ENCODE assay signal across 3 cellular contexts in the genomic region with DNA sequence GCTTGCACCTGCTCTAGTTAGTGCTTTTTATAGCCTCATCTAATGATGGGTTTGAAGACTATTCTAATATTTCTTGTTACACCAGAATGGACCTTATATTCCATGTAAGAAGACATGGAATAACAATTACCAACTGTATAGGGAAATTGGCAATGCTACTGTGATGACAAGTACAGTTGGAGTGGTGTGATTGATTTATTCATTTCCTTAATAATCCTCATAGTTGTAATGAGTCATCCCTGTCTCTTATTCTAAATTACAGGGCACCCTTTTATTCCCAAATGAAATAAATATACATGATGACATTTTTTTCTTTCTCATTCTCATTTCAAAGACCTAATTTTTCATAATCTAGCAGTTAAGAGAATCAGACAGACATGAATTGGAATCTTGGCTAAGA.
TF ChIP-seq lines count a peak whose summit lies in the region.

No MANE protein-coding gene starts in this region.

TF ChIP-seq in HCT116, 20 proteins besides CTCF, POLR2A, EP300 and RAD21:
- 0 out of 2 replicates have a peak, but pooled peaks have one; percentile 14 for TF ChIP-seq FOSL1 (IDR thresholded peaks at IDR 0.05; ENCODE audit: low read depth)
- no peak for TF ChIP-seq CBX3 (IDR thresholded peaks at IDR 0.05; ENCODE audit: low read depth)

TF ChIP-seq in SK-N-SH, 30 proteins besides CTCF, POLR2A, EP300 and RAD21 (continued from another document):
- TF ChIP-seq, protein P1, sequence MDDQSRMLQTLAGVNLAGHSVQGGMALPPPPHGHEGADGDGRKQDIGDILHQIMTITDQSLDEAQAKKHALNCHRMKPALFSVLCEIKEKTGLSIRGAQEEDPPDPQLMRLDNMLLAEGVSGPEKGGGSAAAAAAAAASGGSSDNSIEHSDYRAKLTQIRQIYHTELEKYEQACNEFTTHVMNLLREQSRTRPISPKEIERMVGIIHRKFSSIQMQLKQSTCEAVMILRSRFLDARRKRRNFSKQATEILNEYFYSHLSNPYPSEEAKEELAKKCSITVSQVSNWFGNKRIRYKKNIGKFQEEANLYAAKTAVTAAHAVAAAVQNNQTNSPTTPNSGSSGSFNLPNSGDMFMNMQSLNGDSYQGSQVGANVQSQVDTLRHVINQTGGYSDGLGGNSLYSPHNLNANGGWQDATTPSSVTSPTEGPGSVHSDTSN (IDR thresholded peaks at IDR 0.05): peak; percentile 36

TF ChIP-seq in endothelial cell of umbilical vein, 7 proteins besides CTCF, POLR2A, EP300 and RAD21 (continued from another document):
- TF ChIP-seq, protein P2, sequence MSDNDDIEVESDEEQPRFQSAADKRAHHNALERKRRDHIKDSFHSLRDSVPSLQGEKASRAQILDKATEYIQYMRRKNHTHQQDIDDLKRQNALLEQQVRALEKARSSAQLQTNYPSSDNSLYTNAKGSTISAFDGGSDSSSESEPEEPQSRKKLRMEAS (IDR thresholded peaks at IDR 0.05; ENCODE audit: insufficient read depth, insufficient read length): no peak
- no peak for TF ChIP-seq MYC (IDR thresholded peaks at IDR 0.05; ENCODE audit: low read depth, low read length)
- TF ChIP-seq GATA2 (IDR thresholded peaks at IDR 0.05; ENCODE audit: insufficient read depth, insufficient read length, low read depth, low read length): no peak
- TF ChIP-seq JUN (IDR thresholded peaks at IDR 0.05; ENCODE audit: borderline replicate concordance, insufficient read depth, insufficient read length, low read depth): no peak
- TF ChIP-seq FOS (IDR thresholded peaks at IDR 0.05; ENCODE audit: borderline replicate concordance, insufficient read depth, low read length): peak; percentile 42
- no peak for TF ChIP-seq POLR2AphosphoS5 (IDR thresholded peaks at IDR 0.05; ENCODE audit: insufficient read depth, low read depth, low read length)
